Comparison of ENCODE assay signal across 12 cellular contexts in genomic region chr4:168848977-168849687, GRCh38.
A peak's percentile ranks its signal among the peaks of the same experiment; 100 is the strongest.
DNase-seq lines count a peak whose midpoint lies in the region; ATAC-seq and TF ChIP-seq lines count a peak whose summit lies in the region.
"Had no signal": no experiment of that assay in that cellular context is flagged by ENCODE, and none has a peak within 500 bp of the region (broad histone marks: within the 10 kb centered on the region; RNA-seq: fewer than 3 reads in every experiment).

No MANE protein-coding gene starts in this region.

- TF ChIP-seq CTCF in H9 (conservative IDR thresholded peaks at IDR 0.05) (no peak), adrenal gland (IDR thresholded peaks at IDR 0.05) (no peak), PC-9 (conservative IDR thresholded peaks at IDR 0.05) (no peak)

- no peak overlapping the region for H3K56ac ChIP-seq in H9 (ENCODE audit: insufficient read length, low read depth, low read length)

- H3K4me2 ChIP-seq in H9 (ENCODE audit: insufficient read depth, insufficient read length, low read length) (no peak overlapping the region), skeletal muscle satellite cell (ENCODE audit: low read length) (peak overlapping the region; percentile 84), PC-9 (no peak overlapping the region)

- H3K4me1 ChIP-seq in H9 (ENCODE audit: insufficient read depth, low read length) (peaks cover 14% of the 10 kb centered on the region), adrenal gland (replicated peaks in 1 of 2) (peaks cover 14 to 45% of the 10 kb centered on the region in 2 donors), skeletal muscle satellite cell (ENCODE audit: control insufficient read depth, insufficient read depth, low read length) (peaks cover 49% of the 10 kb centered on the region), PC-9 (replicated peaks; ENCODE audit: insufficient read depth) (no peaks in the 10 kb centered on the region)

- H4K20me1 ChIP-seq in H9 (ENCODE audit: control insufficient read depth, insufficient read depth, insufficient read length) = no peaks in the 10 kb centered on the region
- H4K20me1 ChIP-seq in PC-9 (ENCODE audit: insufficient read depth) = no peaks in the 10 kb centered on the region

- H2AK5ac ChIP-seq in H9 (ENCODE audit: insufficient read length, low read length) = no peak overlapping the region

- H3F3A ChIP-seq in PC-9 (ENCODE audit: insufficient read depth, low read depth) = no peaks in the 10 kb centered on the region

- no peak overlapping the region for H3K23ac ChIP-seq in H9 (ENCODE audit: insufficient read length, low read depth, low read length)

- H3K79me1 ChIP-seq in H9 (ENCODE audit: insufficient read depth, low read depth, low read length, poor library complexity, severe bottlenecking) = no peaks in the 10 kb centered on the region

- H3K4me1 Mint-ChIP-seq in H9 = peaks cover 60 to 66% of the 10 kb centered on the region in 2 experiments

- ATAC-seq in left ventricle myocardium superior (peak; percentile 48), HG03342 (IDR thresholded peaks at IDR 0.05; ENCODE audit: unreplicated experiment) (no peak), HG03571 (IDR thresholded peaks at IDR 0.05; ENCODE audit: unreplicated experiment) (no peak), GM21786 (IDR thresholded peaks at IDR 0.05; ENCODE audit: unreplicated experiment) (no peak)

- no peak overlapping the region for H4K5ac ChIP-seq in H9 (ENCODE audit: insufficient read length, low read depth, low read length)

- H3K9me2 ChIP-seq in PC-9 (ENCODE audit: insufficient read depth) = no peaks in the 10 kb centered on the region

- H2BK15ac ChIP-seq in H9 (ENCODE audit: low read depth, low read length) = no peak overlapping the region

- H2BK12ac ChIP-seq in H9 (ENCODE audit: insufficient read length, low read depth, low read length) = no peak overlapping the region

- no peak overlapping the region for H2BK120ac ChIP-seq in H9 (ENCODE audit: low read depth, low read length, poor library complexity, severe bottlenecking)

- no peak overlapping the region for H3K14ac ChIP-seq in H9 (ENCODE audit: insufficient read depth, low read length)

- TF ChIP-seq POLR2A in adrenal gland (IDR thresholded peaks at IDR 0.05) = no peak

- no peak overlapping the region for H4K91ac ChIP-seq in H9 (ENCODE audit: insufficient read length, low read depth, low read length)

- H3K9ac ChIP-seq in H9 (ENCODE audit: extremely low read depth, insufficient read length, low read length) = no peak overlapping the region
- H3K9ac ChIP-seq in skeletal muscle satellite cell (ENCODE audit: low read depth, low read length) = peak overlapping the region; percentile 79

- H3K27me3 ChIP-seq in H9 (ENCODE audit: insufficient read depth, low read length) (no peaks in the 10 kb centered on the region), adrenal gland (no peaks in the 10 kb centered on the region), skeletal muscle satellite cell (ENCODE audit: control insufficient read depth, insufficient read depth, low read length) (no peaks in the 10 kb centered on the region), PC-9 (ENCODE audit: insufficient read depth, low read depth) (no peaks in the 10 kb centered on the region)

- no peak overlapping the region for H3T11ph ChIP-seq in H9 (ENCODE audit: low read length)

- peak overlapping the region in 1 of 2 experiments; percentile 31; a peak in 2 of 5 replicates for H3K4me3 Mint-ChIP-seq in H9

- H3K36me3 ChIP-seq in adrenal gland (replicated peaks in 1 of 2) (no peaks in the 10 kb centered on the region), skeletal muscle satellite cell (ENCODE audit: insufficient read depth, low read length) (peaks cover 18% of the 10 kb centered on the region), PC-9 (ENCODE audit: low read depth) (no peaks in the 10 kb centered on the region)

- DNase-seq in H9 = no peak
- no peak for DNase-seq in adrenal gland
- no peak for DNase-seq in left ventricle myocardium superior
- no peak for DNase-seq in PC-9
- DNase-seq: GOT3 had no signal

- H2AFZ ChIP-seq in H9 (ENCODE audit: low read length) (no peak overlapping the region), PC-9 (no peak overlapping the region)

- CTCF ChIA-PET in PC-9 (lab: Charles Lee) = no interaction called here

- no peak overlapping the region for H2BK5ac ChIP-seq in H9 (ENCODE audit: insufficient read length, low read length)

- no peak overlapping the region for H2BK20ac ChIP-seq in H9 (ENCODE audit: low read depth, low read length, poor library complexity, severe bottlenecking)

- no peaks in the 10 kb centered on the region for H3K9me3 ChIP-seq in H9 (ENCODE audit: control insufficient read depth, low read depth, low read length)
- H3K9me3 ChIP-seq in adrenal gland (replicated peaks in 1 of 3) = no peaks in the 10 kb centered on the region
- H3K9me3 ChIP-seq in skeletal muscle satellite cell (replicated peaks; ENCODE audit: low read length) = no peaks in the 10 kb centered on the region
- no peaks in the 10 kb centered on the region for H3K9me3 ChIP-seq in PC-9 (ENCODE audit: insufficient read depth, low read depth)

- H3K27me3 Mint-ChIP-seq in H9 (ENCODE audit: low read depth) = peaks cover 4% of the 10 kb centered on the region

- H3K4me3 ChIP-seq in adrenal gland (peak overlapping the region in 1 of 4 donors; percentile 4), skeletal muscle satellite cell (ENCODE audit: low read length) (peak overlapping the region; percentile 61), PC-9 (no peak overlapping the region)

- no peak overlapping the region for H4K8ac ChIP-seq in H9 (replicated peaks; ENCODE audit: insufficient read length, low read depth, low read length)

- no CpG with 5 or more reads among the region's 11 CpGs for WGBS in H9 (ENCODE audit: extremely low coverage, insufficient read length, low lambda C conversion rate)
- WGBS in adrenal gland, 4 donors = 40 to 61% (median 51%) methylated on average over 11 of the region's 11 CpGs

- H3K9me3 Mint-ChIP-seq in H9 = no peaks in the 10 kb centered on the region
- H3K9me3 Mint-ChIP-seq: activated T-helper 1 cell treated with anti-CD3 and anti-CD28 coated beads, Interleukin-12 subunit alpha, Interleukin-12 subunit beta, Interleukin-2, Interleukin-4 antibody, amounts not matched to agents 30 ng/mL and 10 ng/mL and 1 ng/mL, durations not matched to agents 14 hours and 24 hours and 36 hours; IgD-negative memory B cell had no signal

- intact Hi-C loops in adrenal gland (cut with DNase I) (no loop called here), left ventricle myocardium superior (cut with micrococcal nuclease) (no loop called here), PC-9 (cut with micrococcal nuclease; ENCODE audit: unreplicated experiment) (no loop called here)

- H3K18ac ChIP-seq in H9 (ENCODE audit: insufficient read length, low read depth, low read length) = no peak overlapping the region

- POLR2A ChIA-PET in PC-9 (lab: Charles Lee; ENCODE audit: unreplicated experiment) = interaction anchor here (0.7 kb wide), 1 partner anchor 84 kb away, joined by 8 read pairs; no protein-coding TSS in a partner anchor

- no peaks in the 10 kb centered on the region; a peak in 1 of 7 replicates for H3K36me3 Mint-ChIP-seq in H9 (ENCODE audit: insufficient read depth in 1 of 3, low read depth in 3 of 3)
- H3K36me3 Mint-ChIP-seq: IgD-negative memory B cell had no signal

- no peak overlapping the region for H3K4ac ChIP-seq in H9 (ENCODE audit: low read depth, low read length)

- H3K79me2 ChIP-seq in H9 (ENCODE audit: insufficient read depth, low read length) = no peaks in the 10 kb centered on the region
- H3K79me2 ChIP-seq in PC-9 (ENCODE audit: low read depth) = no peaks in the 10 kb centered on the region

- no TSS peak for BruUV-seq in PC-9 (replicated peaks; lab: Mats Ljungman, UMichigan)

- peak overlapping the region in 2 of 3 experiments; percentile 12 to 66; a peak in 4 of 7 replicates for H3K27ac Mint-ChIP-seq in H9
- H3K27ac Mint-ChIP-seq: activated T-helper 1 cell treated with anti-CD3 and anti-CD28 coated beads, Interleukin-12 subunit alpha, Interleukin-12 subunit beta, Interleukin-2, Interleukin-4 antibody, amounts not matched to agents 30 ng/mL and 10 ng/mL and 1 ng/mL, durations not matched to agents 14 hours and 24 hours and 36 hours; IgD-negative memory B cell had no signal

- H3K23me2 ChIP-seq in H9 (ENCODE audit: insufficient read length, low read depth, low read length, poor library complexity, severe bottlenecking) = no peaks in the 10 kb centered on the region

- H3K27ac ChIP-seq in H9 (ENCODE audit: insufficient read length, low read depth, low read length) (no peak overlapping the region), adrenal gland (peak overlapping the region in 3 of 5 donors; percentile 72 to 91 (median 85)), PC-9 (no peak overlapping the region)
- H3K27ac ChIP-seq: RWPE1 had no signal

Comparison
In these comparisons a context has a peak if more than half of its experiments do, and no peak if none do; other contexts are left out.
1. H3K27ac ChIP-seq: peak in adrenal gland (3 of 5); none in H9 (single experiment) and PC-9 (single experiment).